Comparison of ENCODE assay signal across 28 cellular contexts in the genomic region with DNA sequence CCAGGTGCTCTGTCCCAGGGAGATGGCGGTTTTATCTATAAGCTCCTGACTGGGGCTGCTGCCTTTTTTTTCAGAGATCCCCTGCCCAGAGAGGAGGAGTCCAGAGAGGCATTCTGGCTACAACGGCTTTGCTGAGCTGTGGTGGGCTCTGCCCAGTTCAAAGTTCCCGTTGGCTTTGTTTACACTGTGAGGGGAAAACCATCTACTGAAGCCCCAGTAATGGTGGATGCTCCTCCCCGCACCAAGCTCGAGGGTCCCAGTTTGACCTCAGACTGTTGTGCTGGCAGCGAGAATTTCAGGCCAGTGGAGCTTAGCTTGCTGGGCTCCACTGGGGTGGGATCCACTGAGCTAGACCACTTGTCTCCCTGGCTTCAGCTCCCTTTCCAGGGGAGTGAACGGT. TPM values are rescaled to one million over a fixed set of nuclear protein-coding genes. Genes with fewer than 3 reads are reported as not detected.
"Had no signal": no experiment of that assay in that cellular context is flagged by ENCODE, and none has a peak within 500 bp of the region (broad histone marks: within the 10 kb centered on the region; RNA-seq: fewer than 3 reads in every experiment).

No MANE protein-coding gene starts in this region.

- ATAC-seq: stimulated activated effector memory CD8-positive, alpha-beta T cell treated with anti-CD3 and anti-CD28 coated beads, Interleukin-12 subunit alpha, Interleukin-12 subunit beta, amount 100 ng/mL, for 72 hours; stimulated activated memory B cell treated with anti-CD40 and anti-IgM and Interleukin-4, amounts not matched to agents 10 μg/mL and 1 μg/mL and 100 μg/mL, for 72 hours; stimulated activated naive B cell treated with anti-CD40 and anti-IgM and Interleukin-4, amounts not matched to agents 10 μg/mL and 1 μg/mL and 100 μg/mL, for 72 hours; stimulated activated naive CD8-positive, alpha-beta T cell treated with anti-CD3 and anti-CD28 coated beads, Interleukin-15, amount 100 ng/mL, for 72 hours; stimulated activated naive CD8-positive, alpha-beta T cell treated with anti-CD3 and anti-CD28 coated beads, Interleukin-15, Interleukin-2, amounts not matched to agents 100 U/mL and 50 U/mL, for 24 hours; upper lobe of right lung had no signal

- FAIRE-seq: urothelium cell line had no signal

- H3K4me1 ChIP-seq: stomach, suprapubic skin, testis, thyroid gland, tibial artery, tibial nerve, transverse colon, upper lobe of left lung, upper lobe of right lung, uterus, vagina had no signal

- H3K27ac ChIP-seq: stomach, suprapubic skin, testis, thoracic aorta, thyroid gland, tibial artery, tibial nerve, transverse colon, upper lobe of left lung, upper lobe of right lung, uterus, vagina had no signal

- DNase-seq: stimulated activated CD4-positive, alpha-beta T cell treated with anti-CD3 and anti-CD28 coated beads, Interleukin-2, amount 100 ng/mL, for 48 hours; stimulated activated CD4-positive, alpha-beta T cell treated with anti-CD3 and anti-CD28 coated beads, Interleukin-4, amount 100 ng/mL, for 1 hour; stimulated activated CD4-positive, alpha-beta T cell treated with anti-CD3 and anti-CD28 coated beads, Interleukin-4, amount 100 ng/mL, for 24 hours; stimulated activated CD4-positive, alpha-beta T cell treated with anti-CD3 and anti-CD28 coated beads, Interleukin-4, amount 100 ng/mL, for 4 hours; stimulated activated CD8-positive, alpha-beta memory T cell treated with anti-CD3 and anti-CD28 coated beads, Interleukin-4, amount 100 ng/mL, for 48 hours; stimulated activated naive B cell treated with anti-CD40 and anti-IgM and Interleukin-4, amounts not matched to agents 10 μg/mL and 1 μg/mL and 100 μg/mL, for 72 hours; stimulated activated naive CD4-positive, alpha-beta T cell; stimulated activated naive CD4-positive, alpha-beta T cell treated with Interleukin-2 at 50 U/mL for 16 hours; stimulated activated naive CD8-positive, alpha-beta T cell treated with anti-CD3 and anti-CD28 coated beads, Interleukin-15, amount 100 ng/mL, for 72 hours; stimulated activated naive CD8-positive, alpha-beta T cell treated with anti-CD3 and anti-CD28 coated beads, Interleukin-15, Interleukin-2, amounts not matched to agents 100 U/mL and 50 U/mL, for 24 hours; stomach; substantia nigra; testis; thyroid gland; tibial artery; transverse colon; trophoblast cell; upper lobe of left lung; upper lobe of right lung; uterus had no signal

- H3K9me3 ChIP-seq: stomach, suprapubic skin, testis, thoracic aorta, thyroid gland, tibial artery, transverse colon, upper lobe of left lung, upper lobe of right lung, uterus, vagina had no signal

- H3K4me3 ChIP-seq: stomach, suprapubic skin, testis, thoracic aorta, thyroid gland, tibial artery, tibial nerve, transverse colon, upper lobe of left lung, upper lobe of right lung, uterus, vagina had no signal

- H3K27me3 ChIP-seq: suprapubic skin, testis, thyroid gland, tibial artery, tibial nerve, transverse colon, upper lobe of left lung, upper lobe of right lung, uterus, vagina had no signal

- H3K36me3 ChIP-seq: stomach, suprapubic skin, thoracic aorta, thyroid gland, tibial artery, tibial nerve, transverse colon, upper lobe of left lung, upper lobe of right lung, uterus, vagina had no signal

RNA-seq across cellular contexts. Expression of a gene that starts 16.4 kb away (rescaled TPM):
- total RNA-seq: temporal lobe, thoracic aorta, vagina had no signal
